In genomic region chr18:24586662-24587360, GRCh38 we compare ENCODE assay signal across 25 cellular contexts.
"Had no signal": no experiment of that assay in that cellular context is flagged by ENCODE, and none has a peak within 500 bp of the region (broad histone marks: within the 10 kb centered on the region; RNA-seq: fewer than 3 reads in every experiment).

No MANE protein-coding gene starts in this region.

- H3K27me3 Mint-ChIP-seq: dendritic cell treated with granulocyte-macrophage colony-stimulating factor and Interleukin-4, amounts not matched to agents 40 ng/mL and 50 ng/mL, for 4 days had no signal

- H3K27ac Mint-ChIP-seq: activated CD4-positive, alpha-beta memory T cell treated with anti-CD3 and anti-CD28 coated beads, Interleukin-2, amount 10 ng/mL, durations not matched to agents 7 days and 5 days; activated CD4-positive, alpha-beta T cell treated with anti-CD3 and anti-CD28 coated beads, Interleukin-2, amount 10 ng/mL, durations not matched to agents 7 days and 5 days; activated T-cell treated with anti-CD3 and anti-CD28 coated beads, Interleukin-2, amount 50 U/mL, for 24 hours; dendritic cell treated with granulocyte-macrophage colony-stimulating factor and Interleukin-4, amounts not matched to agents 40 ng/mL and 50 ng/mL, for 4 days; naive thymus-derived CD4-positive, alpha-beta T cell; T-helper 1 cell treated with Interleukin-12 subunit alpha and Interleukin-12 subunit beta and Interleukin-4 antibody, amounts not matched to agents 30 μg/mL and 1 μg/mL, for 36 hours had no signal

- H3K9me3 ChIP-seq: esophagus squamous epithelium, right atrium auricular region, tibial nerve had no signal

- H3K36me3 Mint-ChIP-seq: mesothelial cell of epicardium; naive thymus-derived CD4-positive, alpha-beta T cell had no signal

- H3K4me1 Mint-ChIP-seq: activated CD4-positive, alpha-beta memory T cell treated with anti-CD3 and anti-CD28 coated beads, Interleukin-2, amount 10 ng/mL, durations not matched to agents 7 days and 5 days; activated CD4-positive, alpha-beta T cell treated with anti-CD3 and anti-CD28 coated beads, Interleukin-2, amount 10 ng/mL, durations not matched to agents 7 days and 5 days; central memory CD8-positive, alpha-beta T cell; naive thymus-derived CD4-positive, alpha-beta T cell had no signal

- H3K36me3 ChIP-seq: brain microvascular endothelial cell, esophagus squamous epithelium, right atrium auricular region, tibial nerve, WERI-Rb-1 had no signal

- H3K4me3 ChIP-seq: esophagus squamous epithelium, right atrium auricular region, tibial nerve had no signal

- H3K9me3 Mint-ChIP-seq: activated CD4-positive, alpha-beta memory T cell treated with anti-CD3 and anti-CD28 coated beads, Interleukin-2, amount 10 ng/mL, durations not matched to agents 7 days and 5 days; activated CD4-positive, alpha-beta T cell treated with anti-CD3 and anti-CD28 coated beads, Interleukin-2, amount 10 ng/mL, durations not matched to agents 7 days and 5 days; activated T-cell treated with anti-CD3 and anti-CD28 coated beads, Interleukin-2, amount 50 U/mL, for 24 hours; central memory CD8-positive, alpha-beta T cell; dendritic cell treated with granulocyte-macrophage colony-stimulating factor and Interleukin-4, amounts not matched to agents 40 ng/mL and 50 ng/mL, for 4 days; naive thymus-derived CD4-positive, alpha-beta T cell; T-helper 1 cell treated with Interleukin-12 subunit alpha and Interleukin-12 subunit beta and Interleukin-4 antibody, amounts not matched to agents 30 μg/mL and 1 μg/mL, for 36 hours had no signal

- H3K27ac ChIP-seq: brain microvascular endothelial cell, esophagus squamous epithelium, right atrium auricular region, tibial nerve, WERI-Rb-1 had no signal

- H3K4me1 ChIP-seq: esophagus squamous epithelium, right atrium auricular region, tibial nerve had no signal

- ATAC-seq: left ventricle myocardium superior; naive thymus-derived CD4-positive, alpha-beta T cell had no signal

- H3K27me3 ChIP-seq: brain microvascular endothelial cell, right atrium auricular region, tibial nerve had no signal

- H3K4me3 Mint-ChIP-seq: activated CD4-positive, alpha-beta memory T cell treated with anti-CD3 and anti-CD28 coated beads, Interleukin-2, amount 10 ng/mL, durations not matched to agents 7 days and 5 days; activated CD4-positive, alpha-beta T cell treated with anti-CD3 and anti-CD28 coated beads, Interleukin-2, amount 10 ng/mL, durations not matched to agents 7 days and 5 days; activated T-cell treated with anti-CD3 and anti-CD28 coated beads, Interleukin-2, amount 50 U/mL, for 24 hours; central memory CD8-positive, alpha-beta T cell; dendritic cell treated with granulocyte-macrophage colony-stimulating factor and Interleukin-4, amounts not matched to agents 40 ng/mL and 50 ng/mL, for 4 days; mesothelial cell of epicardium; naive thymus-derived CD4-positive, alpha-beta T cell; T-helper 1 cell treated with Interleukin-12 subunit alpha and Interleukin-12 subunit beta and Interleukin-4 antibody, amounts not matched to agents 30 μg/mL and 1 μg/mL, for 36 hours had no signal

- DNase-seq: activated CD4-positive, alpha-beta memory T cell treated with anti-CD3 and anti-CD28 coated beads, Interleukin-2, amount 10 ng/mL, durations not matched to agents 7 days and 5 days; activated CD4-positive, alpha-beta T cell treated with anti-CD3 and anti-CD28 coated beads, Interleukin-2, amount 10 ng/mL, durations not matched to agents 7 days and 5 days; activated CD4-positive, CD25-positive, alpha-beta regulatory T cell treated with anti-CD3 and anti-CD28 coated beads, Interleukin-2, amount 50 U/mL, for 72 hours; activated CD8-positive, alpha-beta memory T cell treated with anti-CD3 and anti-CD28 coated beads, Interleukin-2, amount 50 U/mL, for 48 hours; activated gamma-delta T cell; activated naive CD4-positive, alpha-beta T cell treated with anti-CD3 and anti-CD28 coated beads, Interleukin-2, amount 50 U/mL, for 16 hours; activated T-cell treated with anti-CD3 and anti-CD28 coated beads, Interleukin-2, amount 50 U/mL, for 24 hours; amniotic stem cell; brain microvascular endothelial cell; effector CD4-positive, alpha-beta T cell; esophagus squamous epithelium; foreskin melanocyte; left cardiac atrium; left ventricle myocardium superior; naive thymus-derived CD4-positive, alpha-beta T cell; stimulated activated CD4-positive, alpha-beta T cell treated with anti-CD3 and anti-CD28 coated beads, Interleukin-2, amount 100 ng/mL, for 48 hours; stimulated activated naive CD4-positive, alpha-beta T cell treated with Interleukin-2 at 50 U/mL for 16 hours; T-helper 9 cell; WERI-Rb-1 had no signal
